Comparison of ENCODE assay signal across 8 cellular contexts in the genomic region with DNA sequence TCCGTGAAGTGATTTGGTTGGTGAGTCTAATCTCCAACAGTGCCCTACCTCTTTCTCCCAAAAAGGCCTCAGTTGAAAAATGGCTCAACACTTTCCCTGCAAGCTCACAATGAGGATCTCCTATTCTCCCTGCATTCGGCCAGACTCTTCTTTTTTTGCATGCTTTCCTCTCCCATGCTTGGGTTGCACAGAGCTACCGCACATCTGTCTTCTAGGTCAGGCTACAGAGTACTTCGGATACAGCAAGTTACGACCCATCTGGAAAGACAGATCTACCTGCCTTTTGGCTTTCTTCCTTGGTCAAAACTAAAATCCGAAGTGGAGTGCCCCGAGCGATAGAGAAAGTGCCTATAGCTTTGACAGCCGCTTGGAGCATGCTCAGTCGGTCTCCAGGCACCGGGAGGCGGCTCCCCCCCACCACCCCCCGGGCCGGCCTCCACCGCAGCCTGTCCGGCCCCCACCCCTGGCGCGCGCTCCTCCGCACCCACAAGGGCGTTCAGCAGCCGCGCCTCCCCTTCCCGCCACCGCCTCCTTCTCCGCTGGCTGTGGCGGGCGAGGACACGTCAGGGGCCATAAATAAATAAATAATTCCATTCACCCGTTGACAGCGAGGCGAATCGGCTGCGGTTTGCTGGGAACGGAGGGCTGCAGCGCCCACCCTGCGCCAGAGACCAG. TPM values are rescaled to one million over a fixed set of nuclear protein-coding genes. Genes with fewer than 3 reads are reported as not detected.
A peak's percentile ranks its signal among the peaks of the same experiment; 100 is the strongest.
DNase-seq lines count a peak whose midpoint lies in the region; ATAC-seq and TF ChIP-seq lines count a peak whose summit lies in the region.

A gene with protein sequence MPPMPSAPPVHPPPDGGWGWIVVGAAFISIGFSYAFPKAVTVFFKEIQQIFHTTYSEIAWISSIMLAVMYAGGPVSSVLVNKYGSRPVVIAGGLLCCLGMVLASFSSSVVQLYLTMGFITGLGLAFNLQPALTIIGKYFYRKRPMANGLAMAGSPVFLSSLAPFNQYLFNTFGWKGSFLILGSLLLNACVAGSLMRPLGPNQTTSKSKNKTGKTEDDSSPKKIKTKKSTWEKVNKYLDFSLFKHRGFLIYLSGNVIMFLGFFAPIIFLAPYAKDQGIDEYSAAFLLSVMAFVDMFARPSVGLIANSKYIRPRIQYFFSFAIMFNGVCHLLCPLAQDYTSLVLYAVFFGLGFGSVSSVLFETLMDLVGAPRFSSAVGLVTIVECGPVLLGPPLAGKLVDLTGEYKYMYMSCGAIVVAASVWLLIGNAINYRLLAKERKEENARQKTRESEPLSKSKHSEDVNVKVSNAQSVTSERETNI (plus strand): TSS at position 473 of the 675 bp plus-strand sequence. CDS start 108,773 bp downstream, outside the sequence.

- ATAC-seq in activated naive CD4-positive, alpha-beta T cell treated with anti-CD3 and anti-CD28 coated beads, Interleukin-2, amount 50 U/mL, for 72 hours: peak; percentile 56

- H3K79me2 ChIP-seq in osteoblast (ENCODE audit: insufficient read depth, low read length): peaks cover 2% of the 10 kb centered on the region

- peaks cover 12% of the 10 kb centered on the region for H3K4me1 ChIP-seq in osteoblast (ENCODE audit: insufficient read depth, low read length)
- H3K4me1 ChIP-seq in testis: no peaks in the 10 kb centered on the region

- TF ChIP-seq CTCF in GM06990 (IDR thresholded peaks at IDR 0.05; ENCODE audit: insufficient read depth, low read length, poor library complexity, severe bottlenecking): no peak
- TF ChIP-seq CTCF in HFFc6 (IDR thresholded peaks at IDR 0.05): no peak
- no peak for TF ChIP-seq CTCF in glutamatergic neuron (IDR thresholded peaks at IDR 0.05; ENCODE audit: partially characterized antibody, unreplicated experiment)
- TF ChIP-seq CTCF in osteoblast (IDR thresholded peaks at IDR 0.05; ENCODE audit: extremely low read depth, low read depth, low read length): no peak
- no peak for TF ChIP-seq CTCF in testis (IDR thresholded peaks at IDR 0.05)

- H3K4me3 Mint-ChIP-seq in HFFc6: peak within 1 kb of the TSS; percentile 89
- peak within 1 kb of the TSS; percentile 93 for H3K4me3 Mint-ChIP-seq in glutamatergic neuron (ENCODE audit: unreplicated experiment)

- peak within 1 kb of the TSS; percentile 79 for H3K27ac ChIP-seq in osteoblast (ENCODE audit: low read depth, low read length)
- peak within 1 kb of the TSS; percentile 90 to 91 for H3K27ac ChIP-seq in testis

- WGBS in testis, 2 donors: 0 to 1% methylated on average over 30 to 37 of the region's 37 CpGs

- peak within 1 kb of the TSS; percentile 99 for H3K27ac Mint-ChIP-seq in HFFc6
- peak within 1 kb of the TSS; percentile 99 to 100 for H3K27ac Mint-ChIP-seq in activated naive CD4-positive, alpha-beta T cell treated with anti-CD3 and anti-CD28 coated beads, Interleukin-2, amount 50 U/mL, for 72 hours
- H3K27ac Mint-ChIP-seq in glutamatergic neuron (ENCODE audit: unreplicated experiment): peak within 1 kb of the TSS; percentile 94

- H3K36me3 ChIP-seq in GM06990 (ENCODE audit: control insufficient read depth, insufficient read depth, low read length) (no peaks in the 10 kb centered on the region), osteoblast (ENCODE audit: insufficient read depth, low read length) (no peaks in the 10 kb centered on the region), testis (ENCODE audit: low read depth, missing control alignments) (no peaks in the 10 kb centered on the region)

- H3K4me2 ChIP-seq in osteoblast (ENCODE audit: insufficient read depth, low read length): peak within 1 kb of the TSS; percentile 88

- peak within 1 kb of the TSS; percentile 87 for H3K4me3 ChIP-seq in GM06990 (replicated peaks; ENCODE audit: low read depth, low read length)
- H3K4me3 ChIP-seq in osteoblast (ENCODE audit: insufficient read depth, low read length): peak within 1 kb of the TSS; percentile 84
- H3K4me3 ChIP-seq in testis: peak within 1 kb of the TSS; percentile 68 to 77

- DNase-seq in GM06990 (ENCODE audit: extremely low read depth, insufficient read length) (peak; percentile 89), HFFc6 (peak; percentile 89), NCI-H1092 (lab: John Stamatoyannopoulos, UW) (peak; percentile 72), SKM-1 (lab: John Stamatoyannopoulos, UW; ENCODE audit: unreplicated experiment) (peak; percentile 44), glutamatergic neuron (peak; percentile 87), osteoblast (ENCODE audit: insufficient read length, low spot score, missing footprints) (peak; percentile 88), testis (peak; percentile 82)
- DNase-seq in activated naive CD4-positive, alpha-beta T cell treated with anti-CD3 and anti-CD28 coated beads, Interleukin-2, amount 50 U/mL, for 72 hours (ENCODE audit: low spot score in 2 of 2): peak; percentile 76 to 86

- H3K27me3 ChIP-seq in GM06990 (replicated peaks; ENCODE audit: control insufficient read depth, insufficient read depth, low read length) (no peaks in the 10 kb centered on the region), osteoblast (ENCODE audit: insufficient read depth, low read length) (no peaks in the 10 kb centered on the region), testis (no peaks in the 10 kb centered on the region)

- intact Hi-C loops in testis (cut with DNase I; ENCODE audit: low total_unique reads): no loop called here

- H3K27me3 Mint-ChIP-seq in HFFc6 (ENCODE audit: insufficient read depth) (peaks cover 3% of the 10 kb centered on the region; the same call in 1 of the 2 replicates), glutamatergic neuron (ENCODE audit: unreplicated experiment) (no peaks in the 10 kb centered on the region)

- H3K36me3 Mint-ChIP-seq in HFFc6 (ENCODE audit: low read depth) (peaks cover 18% of the 10 kb centered on the region), glutamatergic neuron (ENCODE audit: unreplicated experiment) (no peaks in the 10 kb centered on the region)
- H3K36me3 Mint-ChIP-seq in activated naive CD4-positive, alpha-beta T cell treated with anti-CD3 and anti-CD28 coated beads, Interleukin-2, amount 50 U/mL, for 72 hours: peaks cover 29 to 36% of the 10 kb centered on the region in 2 donors

- H3K4me1 Mint-ChIP-seq in HFFc6 (ENCODE audit: low read depth) (peaks cover 64% of the 10 kb centered on the region), glutamatergic neuron (ENCODE audit: low read depth, unreplicated experiment) (peaks cover 5% of the 10 kb centered on the region)

- no peaks in the 10 kb centered on the region for H3K9me3 ChIP-seq in osteoblast (ENCODE audit: low read depth, low read length)
- no peaks in the 10 kb centered on the region for H3K9me3 ChIP-seq in testis

- no peaks in the 10 kb centered on the region for H3K9me3 Mint-ChIP-seq in HFFc6
- peaks cover 0 to 4% of the 10 kb centered on the region in 2 donors for H3K9me3 Mint-ChIP-seq in activated naive CD4-positive, alpha-beta T cell treated with anti-CD3 and anti-CD28 coated beads, Interleukin-2, amount 50 U/mL, for 72 hours
- peaks cover 4% of the 10 kb centered on the region for H3K9me3 Mint-ChIP-seq in glutamatergic neuron (ENCODE audit: unreplicated experiment)

- no peaks in the 10 kb centered on the region for H4K20me1 ChIP-seq in osteoblast (ENCODE audit: insufficient read depth, low read length)

- TF ChIP-seq POLR2A in testis (IDR thresholded peaks at IDR 0.05): no peak

- H2AFZ ChIP-seq in osteoblast (ENCODE audit: low read length): peak within 1 kb of the TSS; percentile 96

RNA-seq across cellular contexts. Expression of the gene that starts here (rescaled TPM):
- total RNA-seq in HFFc6 (2021; fragmentation: NEBNext Ultra II Directional; extraction: Animal tissue kit (Norgen Biotek cat#: 25700)): 10 to 100 TPM; 38.3 to 49.6 (median 41.7) TPM
- total RNA-seq in activated naive CD4-positive, alpha-beta T cell treated with anti-CD3 and anti-CD28 coated beads, Interleukin-2, amount 50 U/mL, for 72 hours: 10 to 100 TPM; 29.2 to 41.8 TPM
- total RNA-seq in glutamatergic neuron (ENCODE audit: unreplicated experiment) (11.2 TPM), osteoblast (53.2 and 54.8 TPM in 2 replicates), testis (10 to 100 TPM; 10.5 to 15.9 TPM)
- 38.0 TPM for polyA plus RNA-seq in testis (ENCODE audit: insufficient read depth, low read depth, low replicate concordance)

Comparison
In these comparisons a context has a peak if more than half of its experiments do, and no peak if none do; other contexts are left out.
1. Peak in every context shown above with its lines: DNase-seq, ATAC-seq, H3K4me3 ChIP-seq and H3K27ac ChIP-seq.